Comparison of ENCODE assay signal across 8 cellular contexts in genomic region chr10:48306870-48307531, GRCh38. TPM values are rescaled to one million over a fixed set of nuclear protein-coding genes. Genes with fewer than 3 reads are reported as not detected.
DNase-seq lines count a peak whose midpoint lies in the region; ATAC-seq and TF ChIP-seq lines count a peak whose summit lies in the region.

No MANE protein-coding gene starts in this region.

- in situ Hi-C loops in GM13977 (cut with MboI; ENCODE audit: low pct_unique_long_range_greater_than_20kb, low sequenced_read_pairs, unreplicated experiment) = no loop called here

- H3K9me3 ChIP-seq in neuronal stem cell (replicated peaks in 1 of 2; ENCODE audit: control insufficient read depth in 2 of 2, insufficient read depth in 1 of 2, low read depth in 1 of 2, low read length in 2 of 2) = no peaks in the 10 kb centered on the region

- intact Hi-C loops in activated T-helper 1 cell treated with anti-CD3 and anti-CD28 coated beads, Interleukin-12 subunit alpha, Interleukin-12 subunit beta, Interleukin-2, Interleukin-4 antibody, amounts not matched to agents 30 ng/mL and 10 ng/mL and 1 ng/mL, durations not matched to agents 14 hours and 24 hours and 36 hours (cut with micrococcal nuclease) = loop anchor here (2.0 to 5.0 kb wide), 4 partner anchors 85 to 1232 kb away; partner anchors contain the start of gene ERCC6

- peak overlapping the region; percentile 77 for H3K23ac ChIP-seq in neuronal stem cell (ENCODE audit: low read depth, low read length, poor library complexity)

- no peak for TF ChIP-seq CTCF in GM13977 (IDR thresholded peaks at IDR 0.05; ENCODE audit: extremely low read depth, insufficient read depth, missing control alignments)

- ATAC-seq in HG02943 (IDR thresholded peaks at IDR 0.05; ENCODE audit: low read depth, unreplicated experiment) = peak; percentile 36

- no peak overlapping the region for H4K91ac ChIP-seq in neuronal stem cell (ENCODE audit: low read depth, low read length, poor library complexity)

- peak overlapping the region; percentile 83 for H3K27ac ChIP-seq in neuronal stem cell (replicated peaks; ENCODE audit: low read length)
- H3K27ac ChIP-seq in temporal lobe (ENCODE audit: low read depth, low read length) = peak overlapping the region; percentile 44

- no peak overlapping the region for H2BK120ac ChIP-seq in neuronal stem cell (ENCODE audit: low read depth, low read length)

- H3K4me3 ChIP-seq in neuronal stem cell (ENCODE audit: low read length in 2 of 2) = peak overlapping the region; percentile 84 to 96

- no CpG with 5 or more reads among the region's 66 CpGs for WGBS in neuronal stem cell (ENCODE audit: extremely low coverage in 2 of 2, insufficient read length in 2 of 2, insufficient replicate concordance in 1 of 2), 2 donors

- peaks cover 0 to 23% (median 0%) of the 10 kb centered on the region in 3 experiments for H3K27me3 ChIP-seq in neuronal stem cell (ENCODE audit: control insufficient read depth in 3 of 3, insufficient read depth in 3 of 3, low read depth in 1 of 3, low read length in 3 of 3)

- no peak overlapping the region for H3K4ac ChIP-seq in neuronal stem cell (ENCODE audit: low read length)

- H3K4me1 Mint-ChIP-seq in activated T-helper 1 cell treated with anti-CD3 and anti-CD28 coated beads, Interleukin-12 subunit alpha, Interleukin-12 subunit beta, Interleukin-2, Interleukin-4 antibody, amounts not matched to agents 30 ng/mL and 10 ng/mL and 1 ng/mL, durations not matched to agents 14 hours and 24 hours and 36 hours (ENCODE audit: low read depth) = peaks cover 22% of the 10 kb centered on the region

- H3K27me3 Mint-ChIP-seq in activated T-helper 1 cell treated with anti-CD3 and anti-CD28 coated beads, Interleukin-12 subunit alpha, Interleukin-12 subunit beta, Interleukin-2, Interleukin-4 antibody, amounts not matched to agents 30 ng/mL and 10 ng/mL and 1 ng/mL, durations not matched to agents 14 hours and 24 hours and 36 hours (ENCODE audit: insufficient read depth) = peaks cover 14% of the 10 kb centered on the region

- peaks cover 0 to 2% of the 10 kb centered on the region in 2 donors for H3K4me1 ChIP-seq in neuronal stem cell (ENCODE audit: control insufficient read depth in 2 of 2, insufficient read depth in 1 of 2, low read depth in 1 of 2, low read length in 2 of 2)

- H2BK12ac ChIP-seq in neuronal stem cell (ENCODE audit: low read length) = peak overlapping the region; percentile 30

- peak overlapping the region; percentile 95 for H2BK5ac ChIP-seq in neuronal stem cell (ENCODE audit: low read length)

- H3K9ac ChIP-seq in neuronal stem cell (ENCODE audit: low read depth, low read length, poor library complexity) = peak overlapping the region; percentile 95

- H3K79me1 ChIP-seq in neuronal stem cell (ENCODE audit: low read depth, low read length) = peaks cover 3% of the 10 kb centered on the region

- H3K4me2 ChIP-seq in neuronal stem cell (ENCODE audit: insufficient read depth, low read length, poor library complexity, severe bottlenecking) = peak overlapping the region; percentile 67

- no peak overlapping the region for H4K8ac ChIP-seq in neuronal stem cell (ENCODE audit: low read depth, low read length)

- H3K36me3 ChIP-seq in neuronal stem cell (replicated peaks in 1 of 2; ENCODE audit: control insufficient read depth in 2 of 2, insufficient read depth in 2 of 2, low read length in 2 of 2) = peaks cover 0 to 6% of the 10 kb centered on the region in 2 donors

- peak overlapping the region; percentile 68 for H3K27ac Mint-ChIP-seq in activated T-helper 1 cell treated with anti-CD3 and anti-CD28 coated beads, Interleukin-12 subunit alpha, Interleukin-12 subunit beta, Interleukin-2, Interleukin-4 antibody, amounts not matched to agents 30 ng/mL and 10 ng/mL and 1 ng/mL, durations not matched to agents 14 hours and 24 hours and 36 hours

- H3K14ac ChIP-seq in neuronal stem cell (ENCODE audit: low read length) = peak overlapping the region; percentile 32

- H2BK15ac ChIP-seq in neuronal stem cell (ENCODE audit: low read length) = no peak overlapping the region

- H2AK5ac ChIP-seq in neuronal stem cell (ENCODE audit: low read depth, low read length) = no peak overlapping the region

- peaks cover 1% of the 10 kb centered on the region for H3K36me3 Mint-ChIP-seq in activated T-helper 1 cell treated with anti-CD3 and anti-CD28 coated beads, Interleukin-12 subunit alpha, Interleukin-12 subunit beta, Interleukin-2, Interleukin-4 antibody, amounts not matched to agents 30 ng/mL and 10 ng/mL and 1 ng/mL, durations not matched to agents 14 hours and 24 hours and 36 hours (ENCODE audit: low read depth)

- peak overlapping the region; percentile 95 for H2AFZ ChIP-seq in neuronal stem cell (ENCODE audit: low read length)

- DNase-seq in 8988T (peak; percentile 67), GM13977 (ENCODE audit: low spot score) (peak; percentile 75), NCI-H748 treated with DMSO at 0.1 percent for 48 hours (lab: John Stamatoyannopoulos, UW) (peak; percentile 20), fibroblast of peridontal ligament (ENCODE audit: extremely low read depth) (peak; percentile 34), neuronal stem cell (ENCODE audit: low spot score) (peak; percentile 45)
- DNase-seq in activated T-helper 1 cell treated with anti-CD3 and anti-CD28 coated beads, Interleukin-12 subunit alpha, Interleukin-12 subunit beta, Interleukin-2, Interleukin-4 antibody, amounts not matched to agents 30 ng/mL and 10 ng/mL and 1 ng/mL, durations not matched to agents 14 hours and 24 hours and 36 hours (ENCODE audit: low spot score) = peak; percentile 65

- peak overlapping the region; percentile 93 for H3K18ac ChIP-seq in neuronal stem cell (ENCODE audit: low read length)

- H3K4me3 Mint-ChIP-seq in activated T-helper 1 cell treated with anti-CD3 and anti-CD28 coated beads, Interleukin-12 subunit alpha, Interleukin-12 subunit beta, Interleukin-2, Interleukin-4 antibody, amounts not matched to agents 30 ng/mL and 10 ng/mL and 1 ng/mL, durations not matched to agents 14 hours and 24 hours and 36 hours = peak overlapping the region; percentile 85

- H3K9me3 Mint-ChIP-seq in activated T-helper 1 cell treated with anti-CD3 and anti-CD28 coated beads, Interleukin-12 subunit alpha, Interleukin-12 subunit beta, Interleukin-2, Interleukin-4 antibody, amounts not matched to agents 30 ng/mL and 10 ng/mL and 1 ng/mL, durations not matched to agents 14 hours and 24 hours and 36 hours = no peaks in the 10 kb centered on the region

RNA-seq across cellular contexts. Expression of gene MAPK8, which starts 0.5 kb away (rescaled TPM):
- 51.6 and 52.3 TPM in 2 replicates for total RNA-seq in activated T-helper 1 cell treated with anti-CD3 and anti-CD28 coated beads, Interleukin-12 subunit alpha, Interleukin-12 subunit beta, Interleukin-2, Interleukin-4 antibody, amounts not matched to agents 30 ng/mL and 10 ng/mL and 1 ng/mL, durations not matched to agents 14 hours and 24 hours and 36 hours
- polyA plus RNA-seq in neuronal stem cell (2013, experiment 1 of 2) = 48.9 TPM
- 49.3 TPM for polyA plus RNA-seq in neuronal stem cell (2013, experiment 2 of 2)
- 216 TPM for total RNA-seq in temporal lobe

RNA-seq across cellular contexts. Expression of gene FRMPD2, which starts 32.5 kb away (rescaled TPM):
- total RNA-seq in activated T-helper 1 cell treated with anti-CD3 and anti-CD28 coated beads, Interleukin-12 subunit alpha, Interleukin-12 subunit beta, Interleukin-2, Interleukin-4 antibody, amounts not matched to agents 30 ng/mL and 10 ng/mL and 1 ng/mL, durations not matched to agents 14 hours and 24 hours and 36 hours = not detected in 2 replicates
- 0.07 TPM for polyA plus RNA-seq in neuronal stem cell (2013, experiment 1 of 2)
- 0.10 TPM for polyA plus RNA-seq in neuronal stem cell (2013, experiment 2 of 2)
- 4.2 TPM for total RNA-seq in temporal lobe

Comparison
In these comparisons a context has a peak if more than half of its experiments do, and no peak if none do; other contexts are left out.
1. Peak in every context shown above with its lines: DNase-seq, ATAC-seq, H3K4me3 ChIP-seq and H3K27ac ChIP-seq.
2. DNase-seq: peak in every context shown above with its lines; median percentile 75 in GM13977; 67 in 8988T; 65 in activated T-helper 1 cell treated with anti-CD3 and anti-CD28 coated beads, Interleukin-12 subunit alpha, Interleukin-12 subunit beta, Interleukin-2, Interleukin-4 antibody, amounts not matched to agents 30 ng/mL and 10 ng/mL and 1 ng/mL, durations not matched to agents 14 hours and 24 hours and 36 hours; 45 in neuronal stem cell; 34 in fibroblast of peridontal ligament; 20 in NCI-H748 treated with DMSO at 0.1 percent for 48 hours.